In genomic region chr4:166091914-166092510, GRCh38 we compare ENCODE assay signal across 9 cellular contexts.
DNase-seq lines count a peak whose midpoint lies in the region; ATAC-seq and TF ChIP-seq lines count a peak whose summit lies in the region.
"Had no signal": no experiment of that assay in that cellular context is flagged by ENCODE, and none has a peak within 500 bp of the region (broad histone marks: within the 10 kb centered on the region; RNA-seq: fewer than 3 reads in every experiment).

No MANE protein-coding gene starts in this region.

- POLR2A ChIA-PET in CD4-positive, alpha-beta T cell (lab: Charles Lee): no interaction called here

- no peaks in the 10 kb centered on the region for H3K9me3 ChIP-seq in CD4-positive, alpha-beta T cell (ENCODE audit: control insufficient read depth, low read length)
- H3K9me3 ChIP-seq in mucosa of descending colon: no peaks in the 10 kb centered on the region

- H3K27me3 ChIP-seq in CD4-positive, alpha-beta T cell (ENCODE audit: control insufficient read depth, insufficient read depth, low read length): no peaks in the 10 kb centered on the region

- no peaks in the 10 kb centered on the region for H3K4me1 Mint-ChIP-seq in CD4-positive, alpha-beta T cell (ENCODE audit: low read depth)
- H3K4me1 Mint-ChIP-seq in chondrocyte (ENCODE audit: low read depth): peaks cover 4% of the 10 kb centered on the region
- H3K4me1 Mint-ChIP-seq: memory B cell had no signal

- H3K27me3 Mint-ChIP-seq in CD4-positive, alpha-beta T cell: no peaks in the 10 kb centered on the region
- peaks cover 2% of the 10 kb centered on the region for H3K27me3 Mint-ChIP-seq in chondrocyte (ENCODE audit: low read depth)
- H3K27me3 Mint-ChIP-seq: memory B cell had no signal

- CTCF ChIA-PET in CD4-positive, alpha-beta T cell (lab: Charles Lee): no interaction called here

- no peaks in the 10 kb centered on the region for H3K4me1 ChIP-seq in mucosa of descending colon (ENCODE audit: low read depth)

- no peaks in the 10 kb centered on the region for H3K9me3 Mint-ChIP-seq in CD4-positive, alpha-beta T cell
- no peaks in the 10 kb centered on the region for H3K9me3 Mint-ChIP-seq in chondrocyte (ENCODE audit: low read depth)
- H3K9me3 Mint-ChIP-seq: memory B cell had no signal

- no peak overlapping the region for H3K4me3 Mint-ChIP-seq in CD4-positive, alpha-beta T cell
- no peak overlapping the region for H3K4me3 Mint-ChIP-seq in chondrocyte (ENCODE audit: unreplicated experiment)
- H3K4me3 Mint-ChIP-seq: memory B cell had no signal

- no peak for DNase-seq in CD4-positive, alpha-beta T cell
- DNase-seq in NCI-H69 (lab: John Stamatoyannopoulos, UW) (peak; percentile 62), chondrocyte (ENCODE audit: low spot score) (no peak), mucosa of descending colon (peak in 1 of 3 donors; percentile 23), ecto neural progenitor cell (ENCODE audit: low spot score) (no peak)

- intact Hi-C loops in CD4-positive, alpha-beta T cell (cut with DNase I, micrococcal nuclease): loop anchor here (5.0 to 10.0 kb wide), 5 partner anchors 555 to 960 kb away; no protein-coding TSS in a partner anchor
- intact Hi-C loops in mucosa of descending colon (cut with DNase I, micrococcal nuclease): loop anchor here in 1 of 2 donors (5.0 kb wide), 1 partner anchor 555 kb away; no protein-coding TSS in a partner anchor

- H3K36me3 Mint-ChIP-seq in CD4-positive, alpha-beta T cell (ENCODE audit: low read depth): no peaks in the 10 kb centered on the region
- no peaks in the 10 kb centered on the region for H3K36me3 Mint-ChIP-seq in chondrocyte (ENCODE audit: low read depth)
- H3K36me3 Mint-ChIP-seq: memory B cell had no signal

- TF ChIP-seq CTCF in CD4-positive, alpha-beta T cell (IDR thresholded peaks at IDR 0.05): peak; percentile 59
- peak; percentile 97 for TF ChIP-seq CTCF in chondrocyte (IDR thresholded peaks at IDR 0.05)
- peak; percentile 23 for TF ChIP-seq CTCF in mucosa of descending colon (IDR thresholded peaks at IDR 0.05)

- H3K4me3 ChIP-seq in mucosa of descending colon: no peak overlapping the region

- H3K27ac ChIP-seq in CD4-positive, alpha-beta T cell (ENCODE audit: low read depth, low read length): no peak overlapping the region

- no peak overlapping the region for H3K27ac Mint-ChIP-seq in CD4-positive, alpha-beta T cell
- H3K27ac Mint-ChIP-seq in chondrocyte (ENCODE audit: unreplicated experiment): no peak overlapping the region
- H3K27ac Mint-ChIP-seq: memory B cell had no signal

- H3K36me3 ChIP-seq in mucosa of descending colon (ENCODE audit: low read depth): no peaks in the 10 kb centered on the region

- no peak for ATAC-seq in CD4-positive, alpha-beta T cell (ENCODE audit: poor library complexity)
- ATAC-seq in GM18909 (IDR thresholded peaks at IDR 0.05; ENCODE audit: poor library complexity, unreplicated experiment) (peak; percentile 93), HG03342 (IDR thresholded peaks at IDR 0.05; ENCODE audit: unreplicated experiment) (peak; percentile 90), mucosa of descending colon (no peak), HG03196 (IDR thresholded peaks at IDR 0.05; ENCODE audit: unreplicated experiment) (no peak)

Comparison
In these comparisons a context has a peak if more than half of its experiments do, and no peak if none do; other contexts are left out.
1. ATAC-seq: peak in GM18909 (single experiment) and HG03342 (single experiment); none in CD4-positive, alpha-beta T cell (single experiment), mucosa of descending colon (single experiment) and HG03196 (single experiment).
2. CTCF ChIP-seq: peak in every context shown above with its lines; median percentile 97 in chondrocyte; 59 in CD4-positive, alpha-beta T cell; 23 in mucosa of descending colon.